In the genomic region with DNA sequence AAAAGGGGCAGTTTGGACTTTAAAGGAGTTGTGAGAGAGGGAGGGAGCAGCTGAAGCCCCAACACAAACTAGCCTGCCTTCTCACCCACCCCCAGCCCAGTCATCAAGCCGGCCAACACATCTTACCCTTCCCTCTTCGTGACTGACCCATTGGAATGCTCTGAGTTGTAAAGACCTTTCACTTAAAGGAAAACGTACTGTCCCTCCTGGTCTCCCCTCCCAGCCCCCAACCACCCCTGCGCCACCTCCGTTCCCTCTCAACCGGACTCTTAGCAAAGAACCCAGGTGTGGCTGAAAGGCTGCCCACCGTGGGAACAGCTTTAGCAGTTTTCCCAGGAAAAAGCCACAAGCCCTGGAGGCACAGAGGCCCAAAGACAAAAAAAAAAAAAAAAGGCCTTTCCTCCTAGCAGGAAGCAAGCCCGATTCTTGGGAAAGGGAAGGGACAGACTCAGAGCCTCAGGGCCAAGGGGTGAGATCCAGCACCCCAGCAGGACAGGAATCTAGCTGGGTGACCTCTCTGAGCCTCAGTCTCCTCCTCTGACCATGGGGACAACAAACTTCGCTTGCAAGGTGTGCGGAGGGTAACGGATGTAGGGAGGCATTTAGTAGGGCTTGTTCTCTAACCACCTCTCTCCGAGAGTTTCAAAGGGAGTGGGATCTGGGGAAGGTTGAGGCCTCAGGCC, we compare ENCODE assay signal across 1 cellular context.
TF ChIP-seq lines count a peak whose summit lies in the region.

No MANE protein-coding gene starts in this region.

TF ChIP-seq in HepG2, 621 proteins besides CTCF, POLR2A, EP300 and RAD21 (continued from another document):
- TF ChIP-seq, protein P1, sequence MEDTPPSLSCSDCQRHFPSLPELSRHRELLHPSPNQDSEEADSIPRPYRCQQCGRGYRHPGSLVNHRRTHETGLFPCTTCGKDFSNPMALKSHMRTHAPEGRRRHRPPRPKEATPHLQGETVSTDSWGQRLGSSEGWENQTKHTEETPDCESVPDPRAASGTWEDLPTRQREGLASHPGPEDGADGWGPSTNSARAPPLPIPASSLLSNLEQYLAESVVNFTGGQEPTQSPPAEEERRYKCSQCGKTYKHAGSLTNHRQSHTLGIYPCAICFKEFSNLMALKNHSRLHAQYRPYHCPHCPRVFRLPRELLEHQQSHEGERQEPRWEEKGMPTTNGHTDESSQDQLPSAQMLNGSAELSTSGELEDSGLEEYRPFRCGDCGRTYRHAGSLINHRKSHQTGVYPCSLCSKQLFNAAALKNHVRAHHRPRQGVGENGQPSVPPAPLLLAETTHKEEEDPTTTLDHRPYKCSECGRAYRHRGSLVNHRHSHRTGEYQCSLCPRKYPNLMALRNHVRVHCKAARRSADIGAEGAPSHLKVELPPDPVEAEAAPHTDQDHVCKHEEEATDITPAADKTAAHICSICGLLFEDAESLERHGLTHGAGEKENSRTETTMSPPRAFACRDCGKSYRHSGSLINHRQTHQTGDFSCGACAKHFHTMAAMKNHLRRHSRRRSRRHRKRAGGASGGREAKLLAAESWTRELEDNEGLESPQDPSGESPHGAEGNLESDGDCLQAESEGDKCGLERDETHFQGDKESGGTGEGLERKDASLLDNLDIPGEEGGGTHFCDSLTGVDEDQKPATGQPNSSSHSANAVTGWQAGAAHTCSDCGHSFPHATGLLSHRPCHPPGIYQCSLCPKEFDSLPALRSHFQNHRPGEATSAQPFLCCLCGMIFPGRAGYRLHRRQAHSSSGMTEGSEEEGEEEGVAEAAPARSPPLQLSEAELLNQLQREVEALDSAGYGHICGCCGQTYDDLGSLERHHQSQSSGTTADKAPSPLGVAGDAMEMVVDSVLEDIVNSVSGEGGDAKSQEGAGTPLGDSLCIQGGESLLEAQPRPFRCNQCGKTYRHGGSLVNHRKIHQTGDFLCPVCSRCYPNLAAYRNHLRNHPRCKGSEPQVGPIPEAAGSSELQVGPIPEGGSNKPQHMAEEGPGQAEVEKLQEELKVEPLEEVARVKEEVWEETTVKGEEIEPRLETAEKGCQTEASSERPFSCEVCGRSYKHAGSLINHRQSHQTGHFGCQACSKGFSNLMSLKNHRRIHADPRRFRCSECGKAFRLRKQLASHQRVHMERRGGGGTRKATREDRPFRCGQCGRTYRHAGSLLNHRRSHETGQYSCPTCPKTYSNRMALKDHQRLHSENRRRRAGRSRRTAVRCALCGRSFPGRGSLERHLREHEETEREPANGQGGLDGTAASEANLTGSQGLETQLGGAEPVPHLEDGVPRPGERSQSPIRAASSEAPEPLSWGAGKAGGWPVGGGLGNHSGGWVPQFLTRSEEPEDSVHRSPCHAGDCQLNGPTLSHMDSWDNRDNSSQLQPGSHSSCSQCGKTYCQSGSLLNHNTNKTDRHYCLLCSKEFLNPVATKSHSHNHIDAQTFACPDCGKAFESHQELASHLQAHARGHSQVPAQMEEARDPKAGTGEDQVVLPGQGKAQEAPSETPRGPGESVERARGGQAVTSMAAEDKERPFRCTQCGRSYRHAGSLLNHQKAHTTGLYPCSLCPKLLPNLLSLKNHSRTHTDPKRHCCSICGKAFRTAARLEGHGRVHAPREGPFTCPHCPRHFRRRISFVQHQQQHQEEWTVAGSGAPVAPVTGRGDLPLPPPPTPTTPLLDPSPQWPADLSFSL (CRISPR knock-in tag; IDR thresholded peaks at IDR 0.05): 0 out of 2 replicates have a peak, but pooled peaks have one; percentile 10
- TF ChIP-seq JUNB (CRISPR knock-in tag; IDR thresholded peaks at IDR 0.05; ENCODE audit: borderline replicate concordance) (no peak), AKAP8 (CRISPR knock-in tag; IDR thresholded peaks at IDR 0.05) (no peak), ARNT2 (CRISPR knock-in tag; IDR thresholded peaks at IDR 0.05; ENCODE audit: low read depth) (0 out of 2 replicates have a peak, but pooled peaks have one; percentile 0)
